Comparison of ENCODE assay signal across 1 cellular context in genomic region chr10:48476279-48476982, GRCh38.
TF ChIP-seq lines count a peak whose summit lies in the region.

No MANE protein-coding gene starts in this region.

TF ChIP-seq in K562, 482 proteins besides CTCF, POLR2A, EP300 and RAD21 (continued from another document and continues in another):
- no peak for TF ChIP-seq ZNF280A (IDR thresholded peaks at IDR 0.05; ENCODE audit: low read depth, partially characterized antibody)
- no peak for TF ChIP-seq SREBF1 (IDR thresholded peaks at IDR 0.05; ENCODE audit: borderline replicate concordance, low read depth, low read length)
- 0 out of 2 replicates have a peak, but pooled peaks have one; percentile 32 for TF ChIP-seq HDAC2 (IDR thresholded peaks at IDR 0.05)
- TF ChIP-seq TSHZ1 (CRISPR knock-in tag; IDR thresholded peaks at IDR 0.05): no peak
- no peak for TF ChIP-seq MEF2D (tag; conservative IDR thresholded peaks at IDR 0.05; ENCODE audit: low read depth)
- TF ChIP-seq ELF2 (CRISPR knock-in tag; IDR thresholded peaks at IDR 0.05): no peak
- no peak; the same call in 1 of the 2 replicates for TF ChIP-seq E2F3 (CRISPR knock-in tag; IDR thresholded peaks at IDR 0.05)
- no peak for TF ChIP-seq SRSF9 (IDR thresholded peaks at IDR 0.05; ENCODE audit: borderline replicate concordance, low read depth, low read length)
- TF ChIP-seq MAZ (CRISPR knock-in tag; conservative IDR thresholded peaks at IDR 0.05 in 1 of 2, IDR thresholded peaks at IDR 0.05 in 1 of 2): 0 out of 4 replicates have a peak, but pooled peaks of 1 of the 2 experiments have one; percentile 22
- no peak for TF ChIP-seq PYGO2 (tag; IDR thresholded peaks at IDR 0.05)
- TF ChIP-seq GTF2B (IDR thresholded peaks at IDR 0.05; ENCODE audit: extremely low read depth, insufficient read length): no peak
- TF ChIP-seq ZNF347 (CRISPR knock-in tag; IDR thresholded peaks at IDR 0.05; ENCODE audit: low read depth): no peak
- TF ChIP-seq ZNF395 (CRISPR knock-in tag; IDR thresholded peaks at IDR 0.05): 0 out of 2 replicates have a peak, but pooled peaks have one; percentile 73
- TF ChIP-seq ZBTB11 (CRISPR knock-in tag; IDR thresholded peaks at IDR 0.05): no peak
- TF ChIP-seq CHCHD3 (CRISPR knock-in tag; IDR thresholded peaks at IDR 0.05): no peak
- no peak for TF ChIP-seq ZNF134 (CRISPR knock-in tag; conservative IDR thresholded peaks at IDR 0.05)
- no peak for TF ChIP-seq NR4A1 (CRISPR knock-in tag; IDR thresholded peaks at IDR 0.05)
- TF ChIP-seq NR4A1 (tag; IDR thresholded peaks at IDR 0.05): peak; percentile 75; the same call in 1 of the 2 replicates
- no peak for TF ChIP-seq ZNF707 (CRISPR knock-in tag; conservative IDR thresholded peaks at IDR 0.05)
- TF ChIP-seq ZBTB2 (IDR thresholded peaks at IDR 0.05): peak; percentile 19; the same call in 1 of the 2 replicates
- no peak for TF ChIP-seq HLTF (IDR thresholded peaks at IDR 0.05)
- TF ChIP-seq PHF8 (IDR thresholded peaks at IDR 0.05; ENCODE audit: borderline replicate concordance, low read length): no peak
- TF ChIP-seq ETV5 (CRISPR knock-in tag; IDR thresholded peaks at IDR 0.05; ENCODE audit: low read depth): peak; percentile 42; the same call in 1 of the 2 replicates
- TF ChIP-seq RBFOX2 (IDR thresholded peaks at IDR 0.05; ENCODE audit: low read depth, low read length): peak; percentile 59; the same call in 1 of the 2 replicates
- no peak for TF ChIP-seq JUN (IDR thresholded peaks at IDR 0.05; ENCODE audit: borderline replicate concordance, low read depth, low read length)
- TF ChIP-seq JUN (CRISPR knock-in tag; IDR thresholded peaks at IDR 0.05; ENCODE audit: borderline replicate concordance): no peak
- TF ChIP-seq KDM4B (IDR thresholded peaks at IDR 0.05; ENCODE audit: borderline replicate concordance in 2 of 2, low read depth in 1 of 2): no peak
- TF ChIP-seq NR2F6 (CRISPR knock-in tag; IDR thresholded peaks at IDR 0.05): no peak
- no peak for TF ChIP-seq ILK (tag; IDR thresholded peaks at IDR 0.05; ENCODE audit: borderline replicate concordance, low read depth)
- no peak for TF ChIP-seq BRD4 (IDR thresholded peaks at IDR 0.05)
- TF ChIP-seq HMBOX1 (IDR thresholded peaks at IDR 0.05): no peak
- no peak for TF ChIP-seq FOXO4 (CRISPR knock-in tag; IDR thresholded peaks at IDR 0.05)
- TF ChIP-seq ZNF778 (CRISPR knock-in tag; IDR thresholded peaks at IDR 0.05): no peak
- no peak for TF ChIP-seq RBM25 (IDR thresholded peaks at IDR 0.05; ENCODE audit: low read depth, low read length, severe bottlenecking)
- no peak for TF ChIP-seq ZNF3 (CRISPR knock-in tag; IDR thresholded peaks at IDR 0.05)
- TF ChIP-seq FOXM1 (IDR thresholded peaks at IDR 0.05; ENCODE audit: low read depth): no peak
- TF ChIP-seq FOXM1 (CRISPR knock-in tag; IDR thresholded peaks at IDR 0.05; ENCODE audit: low read depth): no peak
- no peak for TF ChIP-seq ZNF140 (CRISPR knock-in tag; IDR thresholded peaks at IDR 0.05)
- TF ChIP-seq MTA2 (IDR thresholded peaks at IDR 0.05; ENCODE audit: low read depth): 0 out of 2 replicates have a peak, but pooled peaks have one; percentile 27
- peak; percentile 49; the same call in 1 of the 2 replicates for TF ChIP-seq SMARCC2 (IDR thresholded peaks at IDR 0.05; ENCODE audit: low read depth)
- no peak for TF ChIP-seq SIX5 (IDR thresholded peaks at IDR 0.05; ENCODE audit: borderline replicate concordance in 1 of 2, insufficient read depth in 1 of 2, low read depth in 1 of 2, low read length in 2 of 2)
- no peak for TF ChIP-seq ZBTB17 (CRISPR knock-in tag; IDR thresholded peaks at IDR 0.05)
- TF ChIP-seq MAFF (IDR thresholded peaks at IDR 0.05; ENCODE audit: low read length): no peak
- TF ChIP-seq CBFA2T3 (IDR thresholded peaks at IDR 0.05): peak; percentile 84
- TF ChIP-seq ATF4 (CRISPR knock-in tag; IDR thresholded peaks at IDR 0.05): 0 out of 2 replicates have a peak, but pooled peaks have one; percentile 3
- TF ChIP-seq ZNF143 (CRISPR knock-in tag; IDR thresholded peaks at IDR 0.05): no peak
- TF ChIP-seq TAL1 (IDR thresholded peaks at IDR 0.05): peak; percentile 62
- no peak for TF ChIP-seq KAT7 (CRISPR knock-in tag; IDR thresholded peaks at IDR 0.05; ENCODE audit: borderline replicate concordance)
- TF ChIP-seq PHB2 (IDR thresholded peaks at IDR 0.05; ENCODE audit: low read depth): 0 out of 2 replicates have a peak, but pooled peaks have one; percentile 31
- no peak for TF ChIP-seq RBM39 (optimal IDR thresholded peaks at IDR 0.05; ENCODE audit: low read depth, low read length)
